In genomic region chr1:234585333-234586055, GRCh38 we compare ENCODE assay signal across 12 cellular contexts. TPM values are rescaled to one million over a fixed set of nuclear protein-coding genes. Genes with fewer than 3 reads are reported as not detected.
DNase-seq lines count a peak whose midpoint lies in the region; ATAC-seq, FAIRE-seq and TF ChIP-seq lines count a peak whose summit lies in the region.
"Had no signal": no experiment of that assay in that cellular context is flagged by ENCODE, and none has a peak within 500 bp of the region (broad histone marks: within the 10 kb centered on the region; RNA-seq: fewer than 3 reads in every experiment).

No MANE protein-coding gene starts in this region.

- POLR2A ChIA-PET in IMR-90 (lab: Charles Lee; ENCODE audit: unreplicated experiment) = no interaction called here

- H2AK5ac ChIP-seq in IMR-90 (ENCODE audit: low read depth, low read length) = peak overlapping the region; percentile 11; the same call in 1 of the 2 replicates

- H3K4me3 ChIP-seq in IMR-90 (ENCODE audit: insufficient read depth, low read depth, low read length) (no peak overlapping the region), astrocyte of the spinal cord (ENCODE audit: low read depth, low read length) (no peak overlapping the region), keratinocyte (ENCODE audit: control insufficient read depth in 2 of 3, extremely low read depth in 1 of 3, insufficient read depth in 2 of 3, low read depth in 1 of 3, low read length in 3 of 3) (no peak overlapping the region), stomach (no peak overlapping the region), prostate gland (no peak overlapping the region)

- peak overlapping the region; percentile 55; the same call in 1 of the 2 replicates for H2BK120ac ChIP-seq in IMR-90 (ENCODE audit: low read depth, low read length)

- TF ChIP-seq CTCF in IMR-90 (conservative IDR thresholded peaks at IDR 0.05; ENCODE audit: low read depth, low read length) (no peak), astrocyte of the spinal cord (IDR thresholded peaks at IDR 0.05; ENCODE audit: low read depth, low read length) (no peak), keratinocyte (optimal IDR thresholded peaks at IDR 0.05 in 1 of 3, IDR thresholded peaks at IDR 0.05 in 1 of 3, conservative IDR thresholded peaks at IDR 0.05 in 1 of 3; ENCODE audit: extremely low read depth in 1 of 3, insufficient read depth in 2 of 3, low read length in 3 of 3) (no peak), stomach (IDR thresholded peaks at IDR 0.05) (no peak), prostate gland (IDR thresholded peaks at IDR 0.05) (no peak)

- CTCF ChIA-PET in IMR-90 (lab: Yijun Ruan, JAX) = no interaction called here

- TF ChIP-seq EP300 in stomach (IDR thresholded peaks at IDR 0.05) = no peak

- no peak overlapping the region for H3K4me2 ChIP-seq in IMR-90 (ENCODE audit: low read depth, low read length)
- peak overlapping the region; percentile 40 for H3K4me2 ChIP-seq in keratinocyte (ENCODE audit: control insufficient read depth, extremely low read depth, insufficient read depth, low read depth, low read length)

- TF ChIP-seq RAD21 in IMR-90 (IDR thresholded peaks at IDR 0.05; ENCODE audit: low read length) = no peak

- H2BK5ac ChIP-seq in IMR-90 (ENCODE audit: low read depth, low read length, poor library complexity, severe bottlenecking) = no peak overlapping the region

- no peak overlapping the region for H3K56ac ChIP-seq in IMR-90 (ENCODE audit: extremely low read depth, insufficient read depth, low read length)

- H3K36me3 ChIP-seq in IMR-90 (ENCODE audit: control insufficient read depth, insufficient read depth, low read length) = no peaks in the 10 kb centered on the region
- H3K36me3 ChIP-seq in keratinocyte (ENCODE audit: control insufficient read depth in 2 of 2, extremely low read depth in 1 of 2, insufficient read depth in 2 of 2, low read length in 2 of 2) = no peaks in the 10 kb centered on the region
- no peaks in the 10 kb centered on the region for H3K36me3 ChIP-seq in stomach
- no peaks in the 10 kb centered on the region for H3K36me3 ChIP-seq in prostate gland

- H4K20me1 ChIP-seq in IMR-90 (ENCODE audit: insufficient read depth, low read length) (no peaks in the 10 kb centered on the region), keratinocyte (ENCODE audit: control insufficient read depth, extremely low read depth, insufficient read depth, low read length) (no peaks in the 10 kb centered on the region)

- no peak overlapping the region for H2AK9ac ChIP-seq in IMR-90 (replicated peaks; ENCODE audit: low read depth, low read length, poor library complexity)

- no peaks in the 10 kb centered on the region for H3K27me3 ChIP-seq in IMR-90 (ENCODE audit: control insufficient read depth, insufficient read depth, low read length)
- H3K27me3 ChIP-seq in keratinocyte (ENCODE audit: control insufficient read depth, extremely low read depth, insufficient read depth, low read length) = no peaks in the 10 kb centered on the region
- no peaks in the 10 kb centered on the region for H3K27me3 ChIP-seq in stomach
- no peaks in the 10 kb centered on the region for H3K27me3 ChIP-seq in prostate gland (replicated peaks; ENCODE audit: insufficient read depth)

- intact Hi-C loops in IMR-90 (cut with micrococcal nuclease) (no loop called here), stomach (cut with DNase I; ENCODE audit: low total_unique reads) (no loop called here), prostate gland (cut with DNase I) (no loop called here)

- 50% methylated on average over 2 of the region's 8 CpGs; no CpG with 5 or more reads in 1 of the 2 experiments for WGBS in IMR-90 (ENCODE audit: extremely low coverage in 2 of 2, insufficient read length in 1 of 2), 2 experiments
- WGBS in stomach, 5 donors = 69 to 81% (median 74%) methylated on average over 8 of the region's 8 CpGs
- 83% methylated on average over 8 of the region's 8 CpGs for WGBS in prostate gland

- no TSS peak for BruUV-seq in IMR-90 (replicated peaks; lab: Mats Ljungman, UMichigan)

- H4K91ac ChIP-seq in IMR-90 (ENCODE audit: insufficient read depth, low read depth, low read length) = no peak overlapping the region; the same call in 1 of the 2 replicates

- no peak overlapping the region; a peak in 1 of 4 replicates for H4K8ac ChIP-seq in IMR-90 (ENCODE audit: low read depth in 2 of 2, low read length in 2 of 2)

- no peaks in the 10 kb centered on the region for H3K79me1 ChIP-seq in IMR-90 (ENCODE audit: low read depth in 1 of 2, low read length in 2 of 2)

- H3K9me1 ChIP-seq in IMR-90 (ENCODE audit: insufficient read depth, low read length) = peaks cover 4% of the 10 kb centered on the region
- peaks cover 2% of the 10 kb centered on the region for H3K9me1 ChIP-seq in keratinocyte (ENCODE audit: control insufficient read depth, extremely low read depth, insufficient read depth, low read length)

- TF ChIP-seq POLR2A in IMR-90 (IDR thresholded peaks at IDR 0.05; ENCODE audit: low read depth, low read length) (no peak), stomach (IDR thresholded peaks at IDR 0.05) (no peak), prostate gland (IDR thresholded peaks at IDR 0.05) (no peak)

- no peaks in the 10 kb centered on the region for H3K4me1 Mint-ChIP-seq in stimulated activated effector memory CD8-positive, alpha-beta T cell treated with anti-CD3 and anti-CD28 coated beads, Interleukin-12 subunit alpha, Interleukin-12 subunit beta, amount 100 ng/mL, for 72 hours

- peak overlapping the region; percentile 37 for H3K14ac ChIP-seq in IMR-90 (replicated peaks; ENCODE audit: low read depth, low read length)

- 0 out of 3 replicates have a peak overlapping the region, but pooled peaks have one; percentile 21 for H2BK15ac ChIP-seq in IMR-90 (ENCODE audit: low read depth, low read length)

- H3K4ac ChIP-seq in IMR-90 (ENCODE audit: low read depth, low read length) = 0 out of 2 replicates have a peak overlapping the region, but pooled peaks have one; percentile 44

- H3K9ac ChIP-seq in IMR-90 (ENCODE audit: low read depth, low read length) (no peak overlapping the region), keratinocyte (ENCODE audit: control insufficient read depth, extremely low read depth, insufficient read depth, low read length) (no peak overlapping the region)

- no peaks in the 10 kb centered on the region for H3K79me2 ChIP-seq in keratinocyte (ENCODE audit: control insufficient read depth, insufficient read depth, low read length)

- H4K5ac ChIP-seq in IMR-90 (ENCODE audit: low read depth, low read length) = no peak overlapping the region

- H3K23ac ChIP-seq in IMR-90 (ENCODE audit: low read depth, low read length) = no peak overlapping the region

- no peak overlapping the region for H3K18ac ChIP-seq in IMR-90 (ENCODE audit: low read depth, low read length)

- H3K9me3 Mint-ChIP-seq in stimulated activated effector memory CD8-positive, alpha-beta T cell treated with anti-CD3 and anti-CD28 coated beads, Interleukin-12 subunit alpha, Interleukin-12 subunit beta, amount 100 ng/mL, for 72 hours = no peaks in the 10 kb centered on the region
- H3K9me3 Mint-ChIP-seq: activated naive CD8-positive, alpha-beta T cell treated with anti-CD3 and anti-CD28 coated beads, Interleukin-2, amount 10 ng/mL, durations not matched to agents 7 days and 5 days; memory B cell had no signal

- ATAC-seq in IMR-90 (ENCODE audit: low read depth) (no peak), GM19395 (IDR thresholded peaks at IDR 0.05; ENCODE audit: unreplicated experiment) (no peak)
- no peak for ATAC-seq in stimulated activated effector memory CD8-positive, alpha-beta T cell treated with anti-CD3 and anti-CD28 coated beads, Interleukin-12 subunit alpha, Interleukin-12 subunit beta, amount 100 ng/mL, for 72 hours

- dilution Hi-C loops in IMR-90 (cut with HindIII; ENCODE audit: low sequenced_read_pairs, unreplicated experiment) = no loop called here
- dilution Hi-C loops in keratinocyte (cut with MboI; ENCODE audit: extremely low pct_ligation_motif_present, low sequenced_read_pairs) = no loop called here

- in situ Hi-C loops in IMR-90 (cut with MboI; ENCODE audit: low sequenced_read_pairs) (loop anchor here (25.0 kb wide), 1 partner anchor 473 kb away; no protein-coding TSS in a partner anchor), astrocyte of the spinal cord (cut with HindIII; ENCODE audit: low sequenced_read_pairs) (no loop called here)

- H3K4me3 Mint-ChIP-seq in stimulated activated effector memory CD8-positive, alpha-beta T cell treated with anti-CD3 and anti-CD28 coated beads, Interleukin-12 subunit alpha, Interleukin-12 subunit beta, amount 100 ng/mL, for 72 hours = no peak overlapping the region
- H3K4me3 Mint-ChIP-seq: activated CD4-positive, alpha-beta memory T cell treated with anti-CD3 and anti-CD28 coated beads, Interleukin-2, amount 10 ng/mL, durations not matched to agents 7 days and 5 days; activated naive CD8-positive, alpha-beta T cell treated with anti-CD3 and anti-CD28 coated beads, Interleukin-2, amount 10 ng/mL, durations not matched to agents 7 days and 5 days; memory B cell had no signal

- H2BK20ac ChIP-seq in IMR-90 (ENCODE audit: low read depth, low read length) = no peak overlapping the region

- DNase-seq in IMR-90 (peak; percentile 55), astrocyte of the spinal cord (ENCODE audit: low read depth, low spot score) (peak; percentile 79), keratinocyte (ENCODE audit: low read depth, low spot score) (no peak), stomach (no peak), prostate gland (ENCODE audit: low spot score) (no peak)
- no peak for DNase-seq in stimulated activated CD4-positive, alpha-beta T cell treated with anti-CD3 and anti-CD28 coated beads, Interleukin-4, amount 100 ng/mL, for 1 hour
- no peak for DNase-seq in stimulated activated effector memory CD8-positive, alpha-beta T cell treated with anti-CD3 and anti-CD28 coated beads, Interleukin-12 subunit alpha, Interleukin-12 subunit beta, amount 100 ng/mL, for 72 hours (ENCODE audit: low spot score in 2 of 2)
- DNase-seq: activated CD4-positive, alpha-beta memory T cell treated with anti-CD3 and anti-CD28 coated beads, Interleukin-2, amount 10 ng/mL, durations not matched to agents 7 days and 5 days; activated naive CD8-positive, alpha-beta T cell treated with anti-CD3 and anti-CD28 coated beads, Interleukin-2, amount 10 ng/mL, durations not matched to agents 7 days and 5 days had no signal

- no peak overlapping the region for H3K27ac Mint-ChIP-seq in stimulated activated effector memory CD8-positive, alpha-beta T cell treated with anti-CD3 and anti-CD28 coated beads, Interleukin-12 subunit alpha, Interleukin-12 subunit beta, amount 100 ng/mL, for 72 hours
- H3K27ac Mint-ChIP-seq: activated CD4-positive, alpha-beta memory T cell treated with anti-CD3 and anti-CD28 coated beads, Interleukin-2, amount 10 ng/mL, durations not matched to agents 7 days and 5 days; memory B cell had no signal

- no peak overlapping the region for H3K27ac ChIP-seq in IMR-90 (ENCODE audit: insufficient read depth, low read length)
- no peak overlapping the region for H3K27ac ChIP-seq in keratinocyte (ENCODE audit: control insufficient read depth, insufficient read depth, low read length)
- peak overlapping the region in 4 of 5 donors; percentile 68 to 85 (median 72) for H3K27ac ChIP-seq in stomach
- H3K27ac ChIP-seq in prostate gland = no peak overlapping the region

- peak; percentile 23 for FAIRE-seq in keratinocyte (lab: Jason Lieb, UNC)
- FAIRE-seq: GM12891 had no signal

- H2AFZ ChIP-seq in IMR-90 (replicated peaks; ENCODE audit: low read length, poor library complexity) (peak overlapping the region; percentile 64), keratinocyte (ENCODE audit: control insufficient read depth, low read length) (peak overlapping the region; percentile 38)

- no peaks in the 10 kb centered on the region for H3K9me3 ChIP-seq in IMR-90 (ENCODE audit: control insufficient read depth, insufficient read depth, low read length)
- H3K9me3 ChIP-seq in keratinocyte (ENCODE audit: control insufficient read depth, low read depth, low read length) = no peaks in the 10 kb centered on the region
- no peaks in the 10 kb centered on the region for H3K9me3 ChIP-seq in stomach
- H3K9me3 ChIP-seq in prostate gland = no peaks in the 10 kb centered on the region

- peaks cover 1% of the 10 kb centered on the region for H3K4me1 ChIP-seq in IMR-90 (ENCODE audit: control insufficient read depth, insufficient read depth, low read length)
- H3K4me1 ChIP-seq in keratinocyte (ENCODE audit: control insufficient read depth, extremely low read depth, insufficient read depth, low read length) = peaks cover 28% of the 10 kb centered on the region
- H3K4me1 ChIP-seq in stomach = peaks cover 9 to 49% (median 35%) of the 10 kb centered on the region in 4 donors
- no peaks in the 10 kb centered on the region for H3K4me1 ChIP-seq in prostate gland (replicated peaks)

- H3K36me3 Mint-ChIP-seq in stimulated activated effector memory CD8-positive, alpha-beta T cell treated with anti-CD3 and anti-CD28 coated beads, Interleukin-12 subunit alpha, Interleukin-12 subunit beta, amount 100 ng/mL, for 72 hours = no peaks in the 10 kb centered on the region
- H3K36me3 Mint-ChIP-seq: memory B cell had no signal

RNA-seq across cellular contexts. Expression of gene IRF2BP2, which starts 24.5 kb away (rescaled TPM):
- total RNA-seq in IMR-90 (2012; rRNA removed) = 37.2 and 47.0 TPM in 2 replicates
- 56.5 and 66.6 TPM in 2 replicates for polyA plus RNA-seq in IMR-90 (2012; rRNA removed)
- polyA plus RNA-seq in IMR-90 (2012; cell fraction: cytosol; rRNA removed) = 12.6 and 82.3 TPM in 2 replicates
- polyA plus RNA-seq in IMR-90 (2012; cell fraction: nucleus; rRNA removed; ENCODE audit: low replicate concordance) = 216 and 242 TPM in 2 replicates
- polyA plus RNA-seq in keratinocyte = 29.9 to 59.7 TPM (median 40.2 TPM) in 3 replicates
- 22.8 TPM for polyA plus RNA-seq in keratinocyte (2011; ENCODE audit: low read depth)
- polyA plus RNA-seq in keratinocyte (2011; cell fraction: cytosol; rRNA removed) = 31.4 and 43.0 TPM in 2 replicates
- polyA plus RNA-seq in keratinocyte (2011; cell fraction: nucleus; rRNA removed) = 108 and 150 TPM in 2 replicates
- polyA plus RNA-seq in keratinocyte (2012; ENCODE audit: low replicate concordance) = 67.8 and 84.7 TPM in 2 replicates
- polyA minus RNA-seq in keratinocyte = 53.6 to 120 TPM (median 53.7 TPM) in 3 replicates
- polyA minus RNA-seq in keratinocyte (2011; cell fraction: cytosol; rRNA and poly(A)+ RNA removed) = 87.9 TPM
- 76.1 and 79.2 TPM in 2 replicates for polyA minus RNA-seq in keratinocyte (2011; cell fraction: nucleus; rRNA and poly(A)+ RNA removed)
- 100 to 1,000 TPM in 2 of 5 donors, 10 to 100 TPM in 3; 58.3 to 218 (median 81.1) TPM for total RNA-seq in stomach
- polyA plus RNA-seq in stomach = 10 to 100 TPM; 39.6 to 57.0 (median 51.5) TPM
- total RNA-seq in prostate gland = 100 to 1,000 TPM; 111 to 124 TPM

Comparison
In these comparisons a context has a peak if more than half of its experiments do, and no peak if none do; other contexts are left out.
1. DNase-seq: peak in IMR-90 (single experiment) and astrocyte of the spinal cord (single experiment); none in keratinocyte (single experiment), stomach (single experiment), stimulated activated CD4-positive, alpha-beta T cell treated with anti-CD3 and anti-CD28 coated beads, Interleukin-4, amount 100 ng/mL, for 1 hour (single experiment), prostate gland (single experiment) and stimulated activated effector memory CD8-positive, alpha-beta T cell treated with anti-CD3 and anti-CD28 coated beads, Interleukin-12 subunit alpha, Interleukin-12 subunit beta, amount 100 ng/mL, for 72 hours (0 of 2).
2. H3K27ac ChIP-seq: peak in stomach (4 of 5); none in IMR-90 (single experiment), keratinocyte (single experiment) and prostate gland (0 of 2).